20 cellular contexts compared by ENCODE assay signal in genomic region chr12:1377681-1378080, GRCh38.
"Had no signal": no experiment of that assay in that cellular context is flagged by ENCODE, and none has a peak within 500 bp of the region (broad histone marks: within the 10 kb centered on the region; RNA-seq: fewer than 3 reads in every experiment).

No MANE protein-coding gene starts in this region.

- FAIRE-seq: colon, frontal cortex, islet of Langerhans, keratinocyte had no signal

- H3K4me1 ChIP-seq: foreskin keratinocyte, gastroesophageal sphincter, left ventricle myocardium inferior, lower lobe of right lung had no signal

- H3K27me3 ChIP-seq: dorsolateral prefrontal cortex, esophagus muscularis mucosa, foreskin keratinocyte, gastroesophageal sphincter, heart left ventricle, hepatocyte had no signal

- H3K4me3 ChIP-seq: coronary artery, dorsolateral prefrontal cortex, esophagus muscularis mucosa, gastroesophageal sphincter, heart left ventricle, hepatocyte, left ventricle myocardium inferior, lower lobe of right lung had no signal

- H3K4me2 ChIP-seq: hepatocyte had no signal

- H3K79me2 ChIP-seq: hepatocyte had no signal

- H3K9me3 ChIP-seq: esophagus muscularis mucosa, gastroesophageal sphincter, heart left ventricle, left ventricle myocardium inferior, lower lobe of right lung had no signal

- ATAC-seq: foreskin keratinocyte, gastroesophageal sphincter, heart left ventricle, left cardiac atrium, lower lobe of right lung had no signal

- H3K27ac ChIP-seq: coronary artery, dorsolateral prefrontal cortex, esophagus muscularis mucosa, foreskin keratinocyte, gastroesophageal sphincter, heart left ventricle, hepatocyte, left ventricle myocardium inferior, lower lobe of right lung had no signal

- DNase-seq: dermis blood vessel endothelial cell; dorsolateral prefrontal cortex; effector CD4-positive, alpha-beta T cell; effector memory CD4-positive, alpha-beta T cell; foreskin keratinocyte; heart left ventricle; hypothalamus; left cardiac atrium; left ventricle myocardium inferior; lower lobe of right lung; mesendoderm; midbrain had no signal

- H2AFZ ChIP-seq: hepatocyte had no signal
